ENCODE assay signal across 7 cellular contexts in genomic region chr1:7975212-7975865, GRCh38.
DNase-seq lines count a peak whose midpoint lies in the region; ATAC-seq lines count a peak whose summit lies in the region.

No MANE protein-coding gene starts in this region.

- DNase-seq in GDM1 (lab: John Stamatoyannopoulos, UW) (peak; percentile 5), LoVo (ENCODE audit: low spot score) (peak; percentile 71), SHP77 treated with DMSO at 0.1 percent for 48 hours (lab: John Stamatoyannopoulos, UW) (peak; percentile 47), brain pericyte (ENCODE audit: low read depth, low spot score) (peak; percentile 37), inferior parietal cortex (ENCODE audit: extremely low spot score) (peak; percentile 82)
- DNase-seq in stimulated activated CD4-positive, alpha-beta T cell treated with anti-CD3 and anti-CD28 coated beads, Interleukin-2, amount 100 ng/mL, for 24 hours = peak; percentile 30 to 36

- no peak for ATAC-seq in GM21381 (IDR thresholded peaks at IDR 0.05; ENCODE audit: unreplicated experiment)

Comparison
In these comparisons a context has a peak if more than half of its experiments do, and no peak if none do; other contexts are left out.
1. DNase-seq: peak in every context shown above with its lines; median percentile 82 in inferior parietal cortex; 71 in LoVo; 47 in SHP77 treated with DMSO at 0.1 percent for 48 hours; 37 in brain pericyte; 33 in stimulated activated CD4-positive, alpha-beta T cell treated with anti-CD3 and anti-CD28 coated beads, Interleukin-2, amount 100 ng/mL, for 24 hours; 5 in GDM1.